ENCODE assay signal across 8 cellular contexts in the genomic region with DNA sequence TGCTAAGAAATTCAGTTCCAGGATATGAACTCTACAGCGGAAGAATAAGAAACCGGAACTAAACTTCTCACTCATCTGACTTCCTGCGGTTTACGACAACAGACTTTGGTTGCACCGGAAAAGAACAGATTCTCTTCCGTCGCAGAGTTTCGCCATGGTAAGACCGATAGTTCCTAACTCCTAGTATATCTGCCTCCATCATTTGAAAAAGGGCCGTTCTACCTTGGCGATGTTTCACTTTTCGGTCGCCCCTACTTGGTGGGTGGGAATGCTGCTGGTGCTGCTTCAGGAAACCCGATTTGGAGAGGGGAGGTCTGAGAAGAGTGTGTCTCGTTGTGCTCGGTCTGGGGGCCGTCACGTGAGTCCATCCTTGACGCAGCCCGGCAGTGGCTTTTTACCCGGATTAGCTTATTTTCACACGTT. TPM values are rescaled to one million over a fixed set of nuclear protein-coding genes. Genes with fewer than 3 reads are reported as not detected.
A peak's percentile ranks its signal among the peaks of the same experiment; 100 is the strongest.
DNase-seq lines count a peak whose midpoint lies in the region; ATAC-seq, FAIRE-seq and TF ChIP-seq lines count a peak whose summit lies in the region.

Gene RPS4Y1, plus strand, starts transcription at position 132 of the 423 bp plus-strand sequence. Its CDS starts 23 bp downstream, at position 155.

- no peaks in the 10 kb centered on the region for H3K9me3 Mint-ChIP-seq in activated CD4-positive, alpha-beta T cell treated with anti-CD3 and anti-CD28 coated beads for 36 hours (ENCODE audit: low read depth)

- H3K27ac Mint-ChIP-seq in activated CD4-positive, alpha-beta T cell treated with anti-CD3 and anti-CD28 coated beads for 36 hours = peak within 1 kb of the TSS; percentile 96

- peak within 1 kb of the TSS; percentile 82 for H3K4me3 Mint-ChIP-seq in activated CD4-positive, alpha-beta T cell treated with anti-CD3 and anti-CD28 coated beads for 36 hours

- peak; percentile 83 for FAIRE-seq in GM12891 (lab: Jason Lieb, UNC)

- peaks cover 41% of the 10 kb centered on the region for H3K4me1 Mint-ChIP-seq in activated CD4-positive, alpha-beta T cell treated with anti-CD3 and anti-CD28 coated beads for 36 hours

- POLR2A ChIA-PET in activated CD4-positive, alpha-beta T cell treated with anti-CD3 and anti-CD28 coated beads for 36 hours (lab: Charles Lee) = no interaction called here

- DNase-seq in GM12891 (ENCODE audit: insufficient read length, low spot score) (peak; percentile 24), foreskin fibroblast (peak; percentile 50 to 78), mucosa of gallbladder (ENCODE audit: low spot score) (no peak), NCI-H748 treated with DMSO at 0.1 percent for 48 hours (lab: John Stamatoyannopoulos, UW) (no peak)
- DNase-seq in activated CD4-positive, alpha-beta T cell treated with anti-CD3 and anti-CD28 coated beads for 36 hours = peak; percentile 57
- peak; percentile 8 to 12 for DNase-seq in stimulated activated CD4-positive, alpha-beta T cell treated with anti-CD3 and anti-CD28 coated beads, Interleukin-12 subunit alpha, Interleukin-12 subunit beta, amount 100 ng/mL, for 24 hours (ENCODE audit: low read depth in 2 of 2)

- CTCF ChIA-PET in activated CD4-positive, alpha-beta T cell treated with anti-CD3 and anti-CD28 coated beads for 36 hours (lab: Charles Lee) = no interaction called here

- no peak for TF ChIP-seq CTCF in foreskin fibroblast (IDR thresholded peaks at IDR 0.05; ENCODE audit: low read depth, low read length)

- no peaks in the 10 kb centered on the region for H3K27me3 Mint-ChIP-seq in activated CD4-positive, alpha-beta T cell treated with anti-CD3 and anti-CD28 coated beads for 36 hours

- peak; percentile 74 for TF ChIP-seq POLR2A in GM12891 (IDR thresholded peaks at IDR 0.05; ENCODE audit: low read depth, low read length)

- peaks cover 52% of the 10 kb centered on the region for H3K36me3 Mint-ChIP-seq in activated CD4-positive, alpha-beta T cell treated with anti-CD3 and anti-CD28 coated beads for 36 hours (ENCODE audit: low read depth)

- ATAC-seq in HG03565 (IDR thresholded peaks at IDR 0.05; ENCODE audit: unreplicated experiment) (peak; percentile 81), HG02763 (IDR thresholded peaks at IDR 0.05; ENCODE audit: unreplicated experiment) (no peak)
- ATAC-seq in activated CD4-positive, alpha-beta T cell treated with anti-CD3 and anti-CD28 coated beads for 36 hours = peak; percentile 88

- H3K4me3 ChIP-seq in foreskin fibroblast (ENCODE audit: low read depth in 1 of 2, low read length in 2 of 2) = peak within 1 kb of the TSS; percentile 85 to 88

- intact Hi-C loops in activated CD4-positive, alpha-beta T cell treated with anti-CD3 and anti-CD28 coated beads for 36 hours (cut with DNase I, micrococcal nuclease) = loop anchor here (1.0 to 5.0 kb wide), 4 partner anchors 46 to 161 kb away; partner anchors contain the start of gene ZFY (in 1 of the 2)

TF ChIP-seq in GM12891, 5 proteins besides CTCF, POLR2A, EP300 and RAD21:
- TF ChIP-seq TAF1 (IDR thresholded peaks at IDR 0.05; ENCODE audit: low read depth, low read length) (peak; percentile 85), POLR2AphosphoS5 (IDR thresholded peaks at IDR 0.05; ENCODE audit: low read depth, low read length) (peak; percentile 81), PAX5 (IDR thresholded peaks at IDR 0.05; ENCODE audit: insufficient read depth, low read length, severe bottlenecking) (no peak), POU2F2 (IDR thresholded peaks at IDR 0.05; ENCODE audit: low read depth, low read length) (no peak), SPI1 (IDR thresholded peaks at IDR 0.05; ENCODE audit: low read depth, low read length) (no peak)

RNA-seq across cellular contexts. Expression of gene RPS4Y1, which starts in this region (rescaled TPM):
- polyA plus RNA-seq in GM12891 (2012; ENCODE audit: low read depth, missing spikeins) = 347 TPM
- total RNA-seq in activated CD4-positive, alpha-beta T cell treated with anti-CD3 and anti-CD28 coated beads for 36 hours = 100 to 1,000 TPM; 286 to 350 TPM
- total RNA-seq in mucosa of gallbladder = 0.98 TPM

Comparison
In these comparisons a context has a peak if more than half of its experiments do, and no peak if none do; other contexts are left out.
1. DNase-seq: peak in GM12891 (single experiment), activated CD4-positive, alpha-beta T cell treated with anti-CD3 and anti-CD28 coated beads for 36 hours (single experiment), foreskin fibroblast (2 of 2) and stimulated activated CD4-positive, alpha-beta T cell treated with anti-CD3 and anti-CD28 coated beads, Interleukin-12 subunit alpha, Interleukin-12 subunit beta, amount 100 ng/mL, for 24 hours (2 of 2); none in mucosa of gallbladder (single experiment) and NCI-H748 treated with DMSO at 0.1 percent for 48 hours (single experiment).